ENCODE assay signal across 1 cellular context in the genomic region with DNA sequence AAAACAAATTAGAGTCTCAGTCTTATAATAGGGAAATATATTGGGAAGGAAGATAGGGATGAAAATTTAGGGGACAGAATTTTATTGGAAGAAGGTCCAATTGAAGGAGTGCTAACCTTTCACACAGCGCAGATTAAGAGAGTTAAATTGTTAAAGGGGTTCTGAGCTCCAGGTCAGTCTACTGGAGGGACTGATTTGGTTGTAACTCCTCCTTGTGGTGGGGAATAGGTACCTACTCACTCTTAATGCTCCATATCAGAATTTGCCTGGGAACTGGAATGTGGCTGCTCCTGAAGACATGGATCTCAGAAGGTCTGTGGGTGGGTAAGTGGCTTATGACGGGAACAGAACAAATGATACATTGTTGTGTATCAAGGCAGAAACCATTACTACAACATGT.
TF ChIP-seq lines count a peak whose summit lies in the region.

No MANE protein-coding gene starts in this region.

TF ChIP-seq in GM23338, 12 proteins besides CTCF, POLR2A, EP300 and RAD21 (continued from another document):
- TF ChIP-seq ZNF331 (CRISPR knock-in tag; IDR thresholded peaks at IDR 0.05; ENCODE audit: low read depth): no peak
